22 cellular contexts compared by ENCODE assay signal in the genomic region with DNA sequence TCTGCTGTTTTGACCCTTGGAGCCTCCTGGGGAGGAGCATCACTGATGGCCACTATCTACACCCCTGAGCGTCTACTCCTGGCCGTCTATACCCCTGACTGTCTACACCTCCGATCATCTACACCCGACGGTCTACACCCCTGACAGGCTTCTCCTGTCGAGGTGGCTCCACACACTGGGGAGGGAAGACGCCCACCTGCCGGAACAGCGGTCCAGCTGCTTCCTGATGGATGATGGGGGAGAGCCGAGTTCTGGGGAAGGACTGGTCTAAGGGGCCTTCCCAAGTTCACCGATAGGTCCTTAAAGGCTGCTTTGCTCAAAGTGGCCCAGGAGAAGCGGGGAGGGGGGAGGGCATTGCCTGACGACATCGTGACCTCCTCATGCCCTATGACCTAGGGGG. TPM values are rescaled to one million over a fixed set of nuclear protein-coding genes. Genes with fewer than 3 reads are reported as not detected.
"Had no signal": no experiment of that assay in that cellular context is flagged by ENCODE, and none has a peak within 500 bp of the region (broad histone marks: within the 10 kb centered on the region; RNA-seq: fewer than 3 reads in every experiment).

No MANE protein-coding gene starts in this region.

- H3K27ac Mint-ChIP-seq: activated B cell treated with CpG ODN at 0.5 μM for 24 hours; activated CD8-positive, alpha-beta T cell treated with anti-CD3 and anti-CD28 coated beads for 36 hours; activated naive CD4-positive, alpha-beta T cell treated with anti-CD3 and anti-CD28 coated beads, Interleukin-2, amount 50 U/mL, for 24 hours; activated T-cell treated with anti-CD3 and anti-CD28 coated beads, Interleukin-2, amount 50 U/mL, for 72 hours had no signal

- DNase-seq: activated B cell treated with CpG ODN at 0.5 μM for 24 hours; activated CD8-positive, alpha-beta memory T cell treated with anti-CD3 and anti-CD28 coated beads, Interleukin-2, amount 50 U/mL, for 4 hours; activated CD8-positive, alpha-beta T cell treated with anti-CD3 and anti-CD28 coated beads for 36 hours; activated T-cell treated with anti-CD3 and anti-CD28 coated beads, Interleukin-2, amount 50 U/mL, for 72 hours; aorta; caudate nucleus; Kasumi-1; KBM-7; NCI-H1105 treated with DMSO at 0.1 percent for 48 hours; NCI-H1436 treated with DMSO at 0.1 percent for 48 hours; NCI-H187; NCI-H2081; NCI-H510A treated with DMSO at 0.1 percent for 48 hours; NCI-H69; NK-92 treated with Interleukin-12 subunit alpha and Interleukin-12 subunit beta, amount 100 ng/mL, for 24 hours; Peyer's patch; SHP77; T-helper 2 cell; T1000 had no signal

- ATAC-seq: activated CD8-positive, alpha-beta T cell treated with anti-CD3 and anti-CD28 coated beads for 36 hours; activated T-cell treated with anti-CD3 and anti-CD28 coated beads, Interleukin-2, amount 50 U/mL, for 72 hours had no signal

- H3K4me3 ChIP-seq: breast epithelium, Peyer's patch had no signal

- H3K9me3 Mint-ChIP-seq: activated B cell treated with CpG ODN at 0.5 μM for 24 hours; activated CD8-positive, alpha-beta T cell treated with anti-CD3 and anti-CD28 coated beads for 36 hours; activated naive CD4-positive, alpha-beta T cell treated with anti-CD3 and anti-CD28 coated beads, Interleukin-2, amount 50 U/mL, for 24 hours; activated T-cell treated with anti-CD3 and anti-CD28 coated beads, Interleukin-2, amount 50 U/mL, for 72 hours had no signal

- H3K4me3 Mint-ChIP-seq: activated B cell treated with CpG ODN at 0.5 μM for 24 hours; activated CD8-positive, alpha-beta T cell treated with anti-CD3 and anti-CD28 coated beads for 36 hours; activated naive CD4-positive, alpha-beta T cell treated with anti-CD3 and anti-CD28 coated beads, Interleukin-2, amount 50 U/mL, for 24 hours; activated T-cell treated with anti-CD3 and anti-CD28 coated beads, Interleukin-2, amount 50 U/mL, for 72 hours had no signal

- H3K9me3 ChIP-seq: breast epithelium, Peyer's patch had no signal

- H3K27me3 Mint-ChIP-seq: activated CD8-positive, alpha-beta T cell treated with anti-CD3 and anti-CD28 coated beads for 36 hours; activated naive CD4-positive, alpha-beta T cell treated with anti-CD3 and anti-CD28 coated beads, Interleukin-2, amount 50 U/mL, for 24 hours had no signal

- H3K27ac ChIP-seq: breast epithelium, Peyer's patch had no signal

- H3K27me3 ChIP-seq: breast epithelium, Peyer's patch had no signal

- H3K36me3 Mint-ChIP-seq: activated naive CD4-positive, alpha-beta T cell treated with anti-CD3 and anti-CD28 coated beads, Interleukin-2, amount 50 U/mL, for 24 hours had no signal

RNA-seq across cellular contexts. Expression of a gene that starts 39.4 kb away (rescaled TPM):
- total RNA-seq: activated B cell treated with CpG ODN at 0.5 μM for 24 hours; activated CD8-positive, alpha-beta T cell treated with anti-CD3 and anti-CD28 coated beads for 36 hours; activated T-cell treated with anti-CD3 and anti-CD28 coated beads, Interleukin-2, amount 50 U/mL, for 72 hours; aorta; breast epithelium; Peyer's patch; SK-MEL-5 had no signal
- polyA plus RNA-seq: aorta had no signal

RNA-seq across cellular contexts. Expression of a gene that starts 58.9 kb away (rescaled TPM):
- total RNA-seq: activated B cell treated with CpG ODN at 0.5 μM for 24 hours; activated CD8-positive, alpha-beta T cell treated with anti-CD3 and anti-CD28 coated beads for 36 hours; activated T-cell treated with anti-CD3 and anti-CD28 coated beads, Interleukin-2, amount 50 U/mL, for 72 hours; aorta; breast epithelium; Peyer's patch; SK-MEL-5 had no signal
- polyA plus RNA-seq: aorta had no signal
